23 cellular contexts compared by ENCODE assay signal in genomic region chr4:3868841-3869572, GRCh38.
"Had no signal": no experiment of that assay in that cellular context is flagged by ENCODE, and none has a peak within 500 bp of the region (broad histone marks: within the 10 kb centered on the region; RNA-seq: fewer than 3 reads in every experiment).

No MANE protein-coding gene starts in this region.

- H3K9me3 Mint-ChIP-seq: activated CD4-positive, alpha-beta memory T cell treated with anti-CD3 and anti-CD28 coated beads, Interleukin-2, amount 10 ng/mL, durations not matched to agents 7 days and 5 days; mesothelial cell of epicardium; natural killer cell; type B pancreatic cell had no signal

- H3K4me3 ChIP-seq: body of pancreas, cardiac muscle cell, pancreas, right lobe of liver, smooth muscle cell, thoracic aorta had no signal

- H3K4me1 ChIP-seq: body of pancreas, pancreas, right lobe of liver had no signal

- H3K9me3 ChIP-seq: body of pancreas, neutrophil, pancreas, right lobe of liver, thoracic aorta had no signal

- H3K36me3 ChIP-seq: cardiac muscle cell, neutrophil, pancreas, right lobe of liver, thoracic aorta had no signal

- H3K36me3 Mint-ChIP-seq: mesothelial cell of epicardium, natural killer cell, type B pancreatic cell had no signal

- H3K27me3 ChIP-seq: body of pancreas had no signal

- H3K4me3 Mint-ChIP-seq: activated CD4-positive, alpha-beta memory T cell treated with anti-CD3 and anti-CD28 coated beads, Interleukin-2, amount 10 ng/mL, durations not matched to agents 7 days and 5 days; mesothelial cell of epicardium; natural killer cell; stimulated activated naive B cell treated with anti-CD40 and anti-IgM and Interleukin-4, amounts not matched to agents 10 μg/mL and 1 μg/mL and 100 μg/mL, for 72 hours; T-helper 17 cell; type B pancreatic cell had no signal

- H3K27ac Mint-ChIP-seq: activated CD4-positive, alpha-beta memory T cell treated with anti-CD3 and anti-CD28 coated beads, Interleukin-2, amount 10 ng/mL, durations not matched to agents 7 days and 5 days; mesothelial cell of epicardium; natural killer cell; stimulated activated naive B cell treated with anti-CD40 and anti-IgM and Interleukin-4, amounts not matched to agents 10 μg/mL and 1 μg/mL and 100 μg/mL, for 72 hours; T-helper 17 cell; type B pancreatic cell had no signal

- H3K27ac ChIP-seq: body of pancreas, cardiac muscle cell, neutrophil, pancreas, right lobe of liver, thoracic aorta had no signal

- DNase-seq: activated CD4-positive, alpha-beta memory T cell treated with anti-CD3 and anti-CD28 coated beads, Interleukin-2, amount 10 ng/mL, durations not matched to agents 7 days and 5 days; activated CD4-positive, CD25-positive, alpha-beta regulatory T cell; activated naive CD4-positive, alpha-beta T cell treated with Interleukin-2 at 50 U/mL for 16 hours; activated T-cell treated with anti-CD3 and anti-CD28 coated beads for 4 hours; body of pancreas; effector memory CD4-positive, alpha-beta T cell; foreskin melanocyte; hippocampal formation; left ventricle myocardium superior; mammary epithelial cell; natural killer cell; stimulated activated CD4-positive, alpha-beta T cell treated with anti-CD3 and anti-CD28 coated beads, Interleukin-2, amount 100 ng/mL, for 48 hours; stimulated activated CD8-positive, alpha-beta memory T cell treated with anti-CD3 and anti-CD28 coated beads, Interleukin-4, amount 100 ng/mL, for 48 hours; stimulated activated naive B cell treated with anti-CD40 and anti-IgM and Interleukin-4, amounts not matched to agents 10 μg/mL and 1 μg/mL and 100 μg/mL, for 72 hours; T-helper 17 cell had no signal

- H3K4me2 ChIP-seq: smooth muscle cell had no signal
